Comparison of ENCODE assay signal across 26 cellular contexts in genomic region chr9:119044801-119045200, GRCh38.
DNase-seq lines count a peak whose midpoint lies in the region; ATAC-seq and TF ChIP-seq lines count a peak whose summit lies in the region.
"Had no signal": no experiment of that assay in that cellular context is flagged by ENCODE, and none has a peak within 500 bp of the region (broad histone marks: within the 10 kb centered on the region; RNA-seq: fewer than 3 reads in every experiment).

No MANE protein-coding gene starts in this region.

- H3K4me3 Mint-ChIP-seq in activated CD8-positive, alpha-beta memory T cell treated with anti-CD3 and anti-CD28 coated beads, Interleukin-2, amount 10 ng/mL, durations not matched to agents 7 days and 5 days: no peak overlapping the region
- H3K4me3 Mint-ChIP-seq in mesothelial cell of epicardium: no peak overlapping the region
- H3K4me3 Mint-ChIP-seq: CD4-positive, CD25-positive, alpha-beta regulatory T cell; nephron progenitor cell; stimulated activated naive B cell treated with anti-CD40 and anti-IgM and Interleukin-4, amounts not matched to agents 10 μg/mL and 1 μg/mL and 100 μg/mL, for 72 hours had no signal

- H3K27ac Mint-ChIP-seq in activated CD8-positive, alpha-beta memory T cell treated with anti-CD3 and anti-CD28 coated beads, Interleukin-2, amount 10 ng/mL, durations not matched to agents 7 days and 5 days: no peak overlapping the region
- no peak overlapping the region for H3K27ac Mint-ChIP-seq in mesothelial cell of epicardium
- H3K27ac Mint-ChIP-seq: CD4-positive, CD25-positive, alpha-beta regulatory T cell; nephron progenitor cell; stimulated activated naive B cell treated with anti-CD40 and anti-IgM and Interleukin-4, amounts not matched to agents 10 μg/mL and 1 μg/mL and 100 μg/mL, for 72 hours had no signal

- no peaks in the 10 kb centered on the region for H3K9me3 Mint-ChIP-seq in activated CD8-positive, alpha-beta memory T cell treated with anti-CD3 and anti-CD28 coated beads, Interleukin-2, amount 10 ng/mL, durations not matched to agents 7 days and 5 days (ENCODE audit: low read depth)
- H3K9me3 Mint-ChIP-seq in mesothelial cell of epicardium: no peaks in the 10 kb centered on the region
- H3K9me3 Mint-ChIP-seq: stimulated activated naive B cell treated with anti-CD40 and anti-IgM and Interleukin-4, amounts not matched to agents 10 μg/mL and 1 μg/mL and 100 μg/mL, for 72 hours had no signal

- CTCF ChIA-PET in activated CD8-positive, alpha-beta memory T cell treated with anti-CD3 and anti-CD28 coated beads, Interleukin-2, amount 10 ng/mL, durations not matched to agents 7 days and 5 days (lab: Charles Lee): no interaction called here

- H2BK120ac ChIP-seq in neuronal stem cell (ENCODE audit: low read depth, low read length): no peak overlapping the region

- no peaks in the 10 kb centered on the region for H3K27me3 ChIP-seq in neuronal stem cell (ENCODE audit: control insufficient read depth in 3 of 3, insufficient read depth in 3 of 3, low read depth in 1 of 3, low read length in 3 of 3)
- H3K27me3 ChIP-seq: SJSA1 had no signal

- no peaks in the 10 kb centered on the region for H3K9me3 ChIP-seq in neuronal stem cell (replicated peaks in 1 of 2; ENCODE audit: control insufficient read depth in 2 of 2, insufficient read depth in 1 of 2, low read depth in 1 of 2, low read length in 2 of 2)

- H3K23ac ChIP-seq in neuronal stem cell (ENCODE audit: low read depth, low read length, poor library complexity): no peak overlapping the region

- no peak for ATAC-seq in HG02678 (IDR thresholded peaks at IDR 0.05; ENCODE audit: unreplicated experiment)
- no peak for ATAC-seq in activated CD8-positive, alpha-beta memory T cell treated with anti-CD3 and anti-CD28 coated beads, Interleukin-2, amount 10 ng/mL, durations not matched to agents 7 days and 5 days
- ATAC-seq: esophagus mucosa; stimulated activated naive B cell treated with anti-CD40 and anti-IgM and Interleukin-4, amounts not matched to agents 10 μg/mL and 1 μg/mL and 100 μg/mL, for 72 hours had no signal

- no peak overlapping the region for H2AK5ac ChIP-seq in neuronal stem cell (ENCODE audit: low read depth, low read length)

- H3K4me1 Mint-ChIP-seq in activated CD8-positive, alpha-beta memory T cell treated with anti-CD3 and anti-CD28 coated beads, Interleukin-2, amount 10 ng/mL, durations not matched to agents 7 days and 5 days: no peaks in the 10 kb centered on the region
- H3K4me1 Mint-ChIP-seq in mesothelial cell of epicardium: no peaks in the 10 kb centered on the region
- H3K4me1 Mint-ChIP-seq: CD4-positive, CD25-positive, alpha-beta regulatory T cell; nephron progenitor cell; stimulated activated naive B cell treated with anti-CD40 and anti-IgM and Interleukin-4, amounts not matched to agents 10 μg/mL and 1 μg/mL and 100 μg/mL, for 72 hours had no signal

- TF ChIP-seq CTCF in fibroblast of villous mesenchyme (IDR thresholded peaks at IDR 0.05; ENCODE audit: insufficient read depth, low read depth, low read length) (no peak), mesothelial cell of epicardium (IDR thresholded peaks at IDR 0.05; ENCODE audit: unreplicated experiment) (no peak)

- no peak overlapping the region for H2AFZ ChIP-seq in neuronal stem cell (ENCODE audit: low read length)

- no peak overlapping the region for H3K18ac ChIP-seq in neuronal stem cell (ENCODE audit: low read length)

- no peak overlapping the region for H4K8ac ChIP-seq in neuronal stem cell (ENCODE audit: low read depth, low read length)

- H4K91ac ChIP-seq in neuronal stem cell (ENCODE audit: low read depth, low read length, poor library complexity): no peak overlapping the region

- H2BK12ac ChIP-seq in neuronal stem cell (ENCODE audit: low read length): no peak overlapping the region

- H3K14ac ChIP-seq in neuronal stem cell (ENCODE audit: low read length): no peak overlapping the region

- no peak overlapping the region for H3K9ac ChIP-seq in neuronal stem cell (ENCODE audit: low read depth, low read length, poor library complexity)

- no peaks in the 10 kb centered on the region for H3K27me3 Mint-ChIP-seq in activated CD8-positive, alpha-beta memory T cell treated with anti-CD3 and anti-CD28 coated beads, Interleukin-2, amount 10 ng/mL, durations not matched to agents 7 days and 5 days
- peaks cover 12% of the 10 kb centered on the region for H3K27me3 Mint-ChIP-seq in mesothelial cell of epicardium (ENCODE audit: low read depth)
- H3K27me3 Mint-ChIP-seq: CD4-positive, CD25-positive, alpha-beta regulatory T cell; stimulated activated naive B cell treated with anti-CD40 and anti-IgM and Interleukin-4, amounts not matched to agents 10 μg/mL and 1 μg/mL and 100 μg/mL, for 72 hours had no signal

- H2BK15ac ChIP-seq in neuronal stem cell (ENCODE audit: low read length): no peak overlapping the region

- no peak overlapping the region for H3K4ac ChIP-seq in neuronal stem cell (ENCODE audit: low read length)

- no CpG with 5 or more reads among the region's 1 CpG for WGBS in neuronal stem cell (ENCODE audit: extremely low coverage in 2 of 2, insufficient read length in 2 of 2, insufficient replicate concordance in 1 of 2), 2 donors

- H3K27ac ChIP-seq in neuronal stem cell (replicated peaks; ENCODE audit: low read length): peak overlapping the region; percentile 81
- H3K27ac ChIP-seq: SJSA1 had no signal

- no peak overlapping the region for H3K4me2 ChIP-seq in neuronal stem cell (ENCODE audit: insufficient read depth, low read length, poor library complexity, severe bottlenecking)

- peaks cover 0 to 6% of the 10 kb centered on the region in 2 donors for H3K4me1 ChIP-seq in neuronal stem cell (ENCODE audit: control insufficient read depth in 2 of 2, insufficient read depth in 1 of 2, low read depth in 1 of 2, low read length in 2 of 2)
- H3K4me1 ChIP-seq: SJSA1 had no signal

- H3K36me3 Mint-ChIP-seq in activated CD8-positive, alpha-beta memory T cell treated with anti-CD3 and anti-CD28 coated beads, Interleukin-2, amount 10 ng/mL, durations not matched to agents 7 days and 5 days: no peaks in the 10 kb centered on the region
- no peaks in the 10 kb centered on the region for H3K36me3 Mint-ChIP-seq in mesothelial cell of epicardium
- H3K36me3 Mint-ChIP-seq: CD4-positive, CD25-positive, alpha-beta regulatory T cell; stimulated activated naive B cell treated with anti-CD40 and anti-IgM and Interleukin-4, amounts not matched to agents 10 μg/mL and 1 μg/mL and 100 μg/mL, for 72 hours had no signal

- DNase-seq in GM04503 (ENCODE audit: low read depth) (peak; percentile 40), RPMI7951 (ENCODE audit: low read depth) (peak; percentile 16), fibroblast of villous mesenchyme (ENCODE audit: low read depth) (peak; percentile 47), neuronal stem cell (ENCODE audit: low spot score) (peak; percentile 47), A172 (ENCODE audit: low spot score) (no peak), mesothelial cell of epicardium (ENCODE audit: low spot score in 2 of 2, unreplicated experiment in 2 of 2) (no peak)
- no peak for DNase-seq in activated CD8-positive, alpha-beta memory T cell treated with anti-CD3 and anti-CD28 coated beads, Interleukin-2, amount 10 ng/mL, durations not matched to agents 7 days and 5 days
- DNase-seq: activated CD4-positive, alpha-beta T cell treated with anti-CD3 and anti-CD28 coated beads for 4 hours; activated naive CD4-positive, alpha-beta T cell treated with Interleukin-2 at 50 U/mL for 16 hours; activated T-cell treated with anti-CD3 and anti-CD28 coated beads, Interleukin-2, amount 50 U/mL, for 48 hours; anterior cingulate cortex; CD4-positive, CD25-positive, alpha-beta regulatory T cell; DMS 273 treated with DMSO at 0.1 percent for 48 hours; effector CD4-positive, alpha-beta T cell; NCI-H1048; NCI-H1930; NCI-H2227 treated with DMSO at 0.1 percent for 48 hours; NCI-H82; nephron progenitor cell; small intestine; stimulated activated CD4-positive, alpha-beta T cell treated with anti-CD3 and anti-CD28 coated beads, Interleukin-2, amount 100 ng/mL, for 48 hours; stimulated activated naive B cell treated with anti-CD40 and anti-IgM and Interleukin-4, amounts not matched to agents 10 μg/mL and 1 μg/mL and 100 μg/mL, for 72 hours; T-helper 1 cell had no signal

- no peaks in the 10 kb centered on the region for H3K79me1 ChIP-seq in neuronal stem cell (ENCODE audit: low read depth, low read length)

- no peak overlapping the region for H2BK5ac ChIP-seq in neuronal stem cell (ENCODE audit: low read length)

- no peaks in the 10 kb centered on the region for H3K36me3 ChIP-seq in neuronal stem cell (replicated peaks in 1 of 2; ENCODE audit: control insufficient read depth in 2 of 2, insufficient read depth in 2 of 2, low read length in 2 of 2)
- H3K36me3 ChIP-seq: SJSA1 had no signal

- H3K4me3 ChIP-seq in fibroblast of villous mesenchyme (ENCODE audit: low read depth, low read length): no peak overlapping the region
- no peak overlapping the region for H3K4me3 ChIP-seq in neuronal stem cell (ENCODE audit: low read length in 2 of 2)
- H3K4me3 ChIP-seq: SJSA1 had no signal

Comparison
In these comparisons a context has a peak if more than half of its experiments do, and no peak if none do; other contexts are left out.
1. DNase-seq: peak in GM04503 (single experiment), RPMI7951 (single experiment), fibroblast of villous mesenchyme (single experiment) and neuronal stem cell (single experiment); none in A172 (single experiment), activated CD8-positive, alpha-beta memory T cell treated with anti-CD3 and anti-CD28 coated beads, Interleukin-2, amount 10 ng/mL, durations not matched to agents 7 days and 5 days (single experiment) and mesothelial cell of epicardium (0 of 2).